ENCODE assay signal across 8 cellular contexts in the genomic region with DNA sequence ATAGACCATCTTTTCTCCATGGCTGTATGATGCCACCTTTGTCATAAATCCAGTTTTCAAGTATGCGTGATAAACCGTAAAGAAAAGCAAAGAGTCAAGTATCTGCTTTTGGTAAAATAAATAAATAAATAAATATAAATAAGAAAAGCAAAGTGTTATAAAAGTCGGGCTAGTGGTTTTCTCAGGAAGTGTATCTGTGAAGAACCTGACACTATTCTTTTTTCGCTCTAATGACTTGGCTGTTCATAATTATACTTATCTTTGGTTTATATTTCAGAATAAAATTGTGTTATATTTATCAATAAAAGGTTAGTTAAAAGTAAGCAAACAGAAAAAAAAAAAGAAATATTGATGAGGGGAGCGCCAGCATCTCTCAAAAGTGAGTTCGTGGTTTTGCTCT.
DNase-seq lines count a peak whose midpoint lies in the region; ATAC-seq lines count a peak whose summit lies in the region.

No MANE protein-coding gene starts in this region.

- peaks cover 48% of the 10 kb centered on the region for H3K36me3 Mint-ChIP-seq in T-helper 1 cell treated with Interleukin-12 subunit alpha and Interleukin-12 subunit beta and Interleukin-4 antibody, amounts not matched to agents 30 μg/mL and 1 μg/mL, for 36 hours (ENCODE audit: low read depth)

- H3K4me3 ChIP-seq in adipocyte (ENCODE audit: low read length), result peak overlapping the region; percentile 97

- peak overlapping the region; percentile 97 for H3K9ac ChIP-seq in adipocyte (ENCODE audit: low read length)

- H3K27me3 ChIP-seq in adipocyte (replicated peaks; ENCODE audit: control insufficient read depth, insufficient read depth, low read length), result no peaks in the 10 kb centered on the region

- peak overlapping the region; percentile 83 for H3K27ac Mint-ChIP-seq in T-helper 1 cell treated with Interleukin-12 subunit alpha and Interleukin-12 subunit beta and Interleukin-4 antibody, amounts not matched to agents 30 μg/mL and 1 μg/mL, for 36 hours

- peaks cover 4% of the 10 kb centered on the region for H3K36me3 ChIP-seq in adipocyte (ENCODE audit: control insufficient read depth, insufficient read depth, low read length, severe bottlenecking)

- H3K27me3 Mint-ChIP-seq in T-helper 1 cell treated with Interleukin-12 subunit alpha and Interleukin-12 subunit beta and Interleukin-4 antibody, amounts not matched to agents 30 μg/mL and 1 μg/mL, for 36 hours (ENCODE audit: low read depth), result no peaks in the 10 kb centered on the region

- peak overlapping the region; percentile 61 for H3K27ac ChIP-seq in substantia nigra (ENCODE audit: low read depth, low read length, poor library complexity, severe bottlenecking)

- H3K4me3 Mint-ChIP-seq in T-helper 1 cell treated with Interleukin-12 subunit alpha and Interleukin-12 subunit beta and Interleukin-4 antibody, amounts not matched to agents 30 μg/mL and 1 μg/mL, for 36 hours, result peak overlapping the region; percentile 88

- H3K4me1 ChIP-seq in adipocyte (ENCODE audit: control insufficient read depth, insufficient read depth, low read length), result peaks cover 8% of the 10 kb centered on the region

- DNase-seq in T-helper 1 cell (no peak), adipocyte (ENCODE audit: low read depth) (no peak), left kidney (ENCODE audit: low read depth, low spot score) (peak; percentile 4), substantia nigra (lab: John Stamatoyannopoulos, UW) (no peak), NCI-H1105 treated with DMSO at 0.1 percent for 48 hours (lab: John Stamatoyannopoulos, UW) (no peak), SHP77 treated with DMSO at 0.1 percent for 48 hours (lab: John Stamatoyannopoulos, UW) (no peak)

- H3K4me1 Mint-ChIP-seq in T-helper 1 cell treated with Interleukin-12 subunit alpha and Interleukin-12 subunit beta and Interleukin-4 antibody, amounts not matched to agents 30 μg/mL and 1 μg/mL, for 36 hours (ENCODE audit: low read depth), result peaks cover 9% of the 10 kb centered on the region

- ATAC-seq in HG02973 (IDR thresholded peaks at IDR 0.05; ENCODE audit: unreplicated experiment), result no peak

- H3K9me3 Mint-ChIP-seq in T-helper 1 cell treated with Interleukin-12 subunit alpha and Interleukin-12 subunit beta and Interleukin-4 antibody, amounts not matched to agents 30 μg/mL and 1 μg/mL, for 36 hours, result peaks cover 48% of the 10 kb centered on the region

- peaks cover 12% of the 10 kb centered on the region for H3K9me3 ChIP-seq in adipocyte (ENCODE audit: control insufficient read depth, low read length)
